Comparison of ENCODE assay signal across 19 cellular contexts in genomic region chr18:76839395-76839794, GRCh38.
"Had no signal": no experiment of that assay in that cellular context is flagged by ENCODE, and none has a peak within 500 bp of the region (broad histone marks: within the 10 kb centered on the region; RNA-seq: fewer than 3 reads in every experiment).

No MANE protein-coding gene starts in this region.

- H3K4me1 ChIP-seq: upper lobe of right lung had no signal

- ATAC-seq: activated CD4-positive, alpha-beta T cell treated with anti-CD3 and anti-CD28 coated beads for 36 hours; heart right ventricle; natural killer cell; stimulated activated naive CD8-positive, alpha-beta T cell treated with anti-CD3 and anti-CD28 coated beads, Interleukin-15, Interleukin-2, amounts not matched to agents 100 U/mL and 50 U/mL, for 24 hours; upper lobe of right lung had no signal

- H3K36me3 Mint-ChIP-seq: activated CD4-positive, alpha-beta memory T cell treated with anti-CD3 and anti-CD28 coated beads for 36 hours; natural killer cell had no signal

- H3K36me3 ChIP-seq: heart right ventricle, neutrophil, upper lobe of right lung had no signal

- H3K4me3 Mint-ChIP-seq: activated CD4-positive, alpha-beta memory T cell treated with anti-CD3 and anti-CD28 coated beads for 36 hours; activated CD4-positive, alpha-beta T cell treated with anti-CD3 and anti-CD28 coated beads for 36 hours; activated naive CD8-positive, alpha-beta T cell treated with anti-CD3 and anti-CD28 coated beads for 36 hours; activated T-cell treated with anti-CD3 and anti-CD28 coated beads, Interleukin-2, amount 50 U/mL, for 24 hours; brain; natural killer cell; T-helper 1 cell treated with Interleukin-12 subunit alpha and Interleukin-12 subunit beta and Interleukin-4 antibody, amounts not matched to agents 30 μg/mL and 1 μg/mL, for 36 hours had no signal

- H3K27ac ChIP-seq: coronary artery, heart right ventricle, neutrophil, upper lobe of right lung had no signal

- H3K27me3 Mint-ChIP-seq: activated CD4-positive, alpha-beta memory T cell treated with anti-CD3 and anti-CD28 coated beads for 36 hours; activated CD4-positive, alpha-beta T cell treated with anti-CD3 and anti-CD28 coated beads for 36 hours; activated naive CD8-positive, alpha-beta T cell treated with anti-CD3 and anti-CD28 coated beads for 36 hours; activated T-cell treated with anti-CD3 and anti-CD28 coated beads, Interleukin-2, amount 50 U/mL, for 24 hours had no signal

- H3K9me3 ChIP-seq: heart right ventricle, neutrophil, upper lobe of right lung had no signal

- H3K27ac Mint-ChIP-seq: activated CD4-positive, alpha-beta memory T cell treated with anti-CD3 and anti-CD28 coated beads for 36 hours; activated CD4-positive, alpha-beta T cell treated with anti-CD3 and anti-CD28 coated beads for 36 hours; activated naive CD8-positive, alpha-beta T cell treated with anti-CD3 and anti-CD28 coated beads for 36 hours; activated T-cell treated with anti-CD3 and anti-CD28 coated beads, Interleukin-2, amount 50 U/mL, for 24 hours; natural killer cell; T-helper 1 cell treated with Interleukin-12 subunit alpha and Interleukin-12 subunit beta and Interleukin-4 antibody, amounts not matched to agents 30 μg/mL and 1 μg/mL, for 36 hours had no signal

- H3K9me3 Mint-ChIP-seq: activated CD4-positive, alpha-beta memory T cell treated with anti-CD3 and anti-CD28 coated beads for 36 hours; activated naive CD8-positive, alpha-beta T cell treated with anti-CD3 and anti-CD28 coated beads for 36 hours; activated T-cell treated with anti-CD3 and anti-CD28 coated beads, Interleukin-2, amount 50 U/mL, for 24 hours; natural killer cell; T-helper 1 cell treated with Interleukin-12 subunit alpha and Interleukin-12 subunit beta and Interleukin-4 antibody, amounts not matched to agents 30 μg/mL and 1 μg/mL, for 36 hours had no signal

- H3K27me3 ChIP-seq: heart right ventricle, neutrophil, upper lobe of right lung had no signal

- H3K4me3 ChIP-seq: coronary artery, heart right ventricle, skin epidermis, upper lobe of right lung had no signal

- DNase-seq: activated CD4-positive, alpha-beta memory T cell treated with anti-CD3 and anti-CD28 coated beads for 36 hours; activated CD4-positive, alpha-beta T cell treated with anti-CD3 and anti-CD28 coated beads for 36 hours; activated gamma-delta T cell; activated naive CD8-positive, alpha-beta T cell treated with anti-CD3 and anti-CD28 coated beads for 36 hours; activated T-cell treated with anti-CD3 and anti-CD28 coated beads, Interleukin-2, amount 50 U/mL, for 24 hours; amygdala; central memory CD4-positive, alpha-beta T cell; heart right ventricle; islet precursor cell; natural killer cell; posterior cingulate gyrus; stimulated activated CD4-positive, alpha-beta T cell treated with anti-CD3 and anti-CD28 coated beads, Interleukin-4, amount 100 ng/mL, for 24 hours; stimulated activated naive CD8-positive, alpha-beta T cell treated with anti-CD3 and anti-CD28 coated beads, Interleukin-15, Interleukin-2, amounts not matched to agents 100 U/mL and 50 U/mL, for 24 hours; upper lobe of right lung had no signal
